Comparison of ENCODE assay signal across 8 cellular contexts in genomic region chr4:7650606-7651400, GRCh38.
DNase-seq lines count a peak whose midpoint lies in the region; FAIRE-seq lines count a peak whose summit lies in the region.

No MANE protein-coding gene starts in this region.

- H3K27me3 ChIP-seq in CD4-positive, alpha-beta memory T cell (ENCODE audit: insufficient read depth, low read length), result no peaks in the 10 kb centered on the region

- peaks cover 3 to 5% of the 10 kb centered on the region in 2 donors for H3K27me3 Mint-ChIP-seq in CD4-positive, alpha-beta memory T cell
- H3K27me3 Mint-ChIP-seq in activated T-helper 2 cell treated with anti-CD3 and anti-CD28 coated beads, Interferon-gamma antibody, Interleukin-2, Interleukin-4, amounts not matched to agents 10 μg/mL and 5 μg/mL and 100 μg/mL, durations not matched to agents 14 hours and 24 hours and 36 hours (ENCODE audit: low read depth), result no peaks in the 10 kb centered on the region

- CTCF ChIA-PET in CD4-positive, alpha-beta memory T cell (lab: Charles Lee; ENCODE audit: partially characterized antibody), result interaction anchor here (0.6 kb wide), 1 partner anchor 21 kb away, joined by 3 read pairs; no protein-coding TSS in a partner anchor

- H3K4me1 ChIP-seq in CD4-positive, alpha-beta memory T cell (ENCODE audit: insufficient read depth, low read length), result peaks cover 38% of the 10 kb centered on the region

- H3K27ac Mint-ChIP-seq in CD4-positive, alpha-beta memory T cell, result peak overlapping the region; percentile 57 to 86 (median 85)
- H3K27ac Mint-ChIP-seq in activated T-helper 2 cell treated with anti-CD3 and anti-CD28 coated beads, Interferon-gamma antibody, Interleukin-2, Interleukin-4, amounts not matched to agents 10 μg/mL and 5 μg/mL and 100 μg/mL, durations not matched to agents 14 hours and 24 hours and 36 hours, result peak overlapping the region; percentile 40

- H3K9me3 ChIP-seq in CD4-positive, alpha-beta memory T cell (ENCODE audit: control insufficient read depth in 1 of 2, low read length in 2 of 2), result no peaks in the 10 kb centered on the region

- H3K4me3 ChIP-seq in CD4-positive, alpha-beta memory T cell (ENCODE audit: low read length in 2 of 2), result no peak overlapping the region

- peak; percentile 28 for FAIRE-seq in HTR-8/SVneo (lab: Jason Lieb, UNC)

- POLR2A ChIA-PET in CD4-positive, alpha-beta memory T cell (lab: Charles Lee; ENCODE audit: partially characterized antibody), result no interaction called here

- no peaks in the 10 kb centered on the region for H3K36me3 Mint-ChIP-seq in CD4-positive, alpha-beta memory T cell
- no peaks in the 10 kb centered on the region for H3K36me3 Mint-ChIP-seq in activated T-helper 2 cell treated with anti-CD3 and anti-CD28 coated beads, Interferon-gamma antibody, Interleukin-2, Interleukin-4, amounts not matched to agents 10 μg/mL and 5 μg/mL and 100 μg/mL, durations not matched to agents 14 hours and 24 hours and 36 hours (ENCODE audit: low read depth)

- no peaks in the 10 kb centered on the region for H3K36me3 ChIP-seq in CD4-positive, alpha-beta memory T cell (ENCODE audit: insufficient read depth, low read length)

- intact Hi-C loops in CD4-positive, alpha-beta memory T cell (cut with micrococcal nuclease), result no loop called here
- intact Hi-C loops in activated T-helper 2 cell treated with anti-CD3 and anti-CD28 coated beads, Interferon-gamma antibody, Interleukin-2, Interleukin-4, amounts not matched to agents 10 μg/mL and 5 μg/mL and 100 μg/mL, durations not matched to agents 14 hours and 24 hours and 36 hours (cut with micrococcal nuclease), result loop anchor here (5.0 kb wide), 1 partner anchor 459 kb away; the partner anchor contains the start of gene SORCS2

- H3K4me3 Mint-ChIP-seq in CD4-positive, alpha-beta memory T cell, result peak overlapping the region in 5 of 8 donors; percentile 27 to 63 (median 34)
- no peak overlapping the region for H3K4me3 Mint-ChIP-seq in activated T-helper 2 cell treated with anti-CD3 and anti-CD28 coated beads, Interferon-gamma antibody, Interleukin-2, Interleukin-4, amounts not matched to agents 10 μg/mL and 5 μg/mL and 100 μg/mL, durations not matched to agents 14 hours and 24 hours and 36 hours (ENCODE audit: low read depth)

- peak in 1 of 5 donors; percentile 12 for DNase-seq in CD4-positive, alpha-beta memory T cell
- peak; percentile 59 for DNase-seq in HTR-8/SVneo (ENCODE audit: insufficient read length, low spot score)
- no peak for DNase-seq in activated T-helper 2 cell treated with anti-CD3 and anti-CD28 coated beads, Interferon-gamma antibody, Interleukin-2, Interleukin-4, amounts not matched to agents 10 μg/mL and 5 μg/mL and 100 μg/mL, durations not matched to agents 14 hours and 24 hours and 36 hours (ENCODE audit: low spot score)
- peak; percentile 38 to 44 for DNase-seq in lung microvascular endothelial cell (ENCODE audit: low read depth in 2 of 2)
- no peak for DNase-seq in globus pallidus (ENCODE audit: low spot score)
- DNase-seq in activated CD4-positive, CD25-positive, alpha-beta regulatory T cell (lab: John Stamatoyannopoulos, UW), result no peak
- DNase-seq in SIG-M5 treated with dmso at 0.1 percent for 504 hours (lab: John Stamatoyannopoulos, UW; ENCODE audit: unreplicated experiment), result no peak
- no peak for DNase-seq in foreskin melanocyte

- H3K9me3 Mint-ChIP-seq in CD4-positive, alpha-beta memory T cell, result no peaks in the 10 kb centered on the region
- no peaks in the 10 kb centered on the region for H3K9me3 Mint-ChIP-seq in activated T-helper 2 cell treated with anti-CD3 and anti-CD28 coated beads, Interferon-gamma antibody, Interleukin-2, Interleukin-4, amounts not matched to agents 10 μg/mL and 5 μg/mL and 100 μg/mL, durations not matched to agents 14 hours and 24 hours and 36 hours

- H3K4me1 Mint-ChIP-seq in CD4-positive, alpha-beta memory T cell, result peaks cover 16 to 62% (median 34%) of the 10 kb centered on the region in 4 donors
- peaks cover 34% of the 10 kb centered on the region for H3K4me1 Mint-ChIP-seq in activated T-helper 2 cell treated with anti-CD3 and anti-CD28 coated beads, Interferon-gamma antibody, Interleukin-2, Interleukin-4, amounts not matched to agents 10 μg/mL and 5 μg/mL and 100 μg/mL, durations not matched to agents 14 hours and 24 hours and 36 hours (ENCODE audit: low read depth)

- no peak overlapping the region for H3K27ac ChIP-seq in CD4-positive, alpha-beta memory T cell (ENCODE audit: low read depth, low read length)

Comparison
In these comparisons a context has a peak if more than half of its experiments do, and no peak if none do; other contexts are left out.
1. DNase-seq: peak in HTR-8/SVneo (single experiment) and lung microvascular endothelial cell (2 of 2); none in activated T-helper 2 cell treated with anti-CD3 and anti-CD28 coated beads, Interferon-gamma antibody, Interleukin-2, Interleukin-4, amounts not matched to agents 10 μg/mL and 5 μg/mL and 100 μg/mL, durations not matched to agents 14 hours and 24 hours and 36 hours (single experiment), globus pallidus (single experiment), activated CD4-positive, CD25-positive, alpha-beta regulatory T cell (0 of 4), SIG-M5 treated with dmso at 0.1 percent for 504 hours (single experiment) and foreskin melanocyte (single experiment).